In genomic region chr6:90790696-90791095, GRCh38 we compare ENCODE assay signal across 17 cellular contexts.
DNase-seq lines count a peak whose midpoint lies in the region; ATAC-seq and TF ChIP-seq lines count a peak whose summit lies in the region.
"Had no signal": no experiment of that assay in that cellular context is flagged by ENCODE, and none has a peak within 500 bp of the region (broad histone marks: within the 10 kb centered on the region; RNA-seq: fewer than 3 reads in every experiment).

No MANE protein-coding gene starts in this region.

- H3K27ac ChIP-seq in RWPE1 (no peak overlapping the region), stomach (no peak overlapping the region)
- H3K27ac ChIP-seq: heart right ventricle, thoracic aorta had no signal

- TF ChIP-seq POLR2A in stomach (IDR thresholded peaks at IDR 0.05), result no peak

- no peaks in the 10 kb centered on the region for H3K36me3 ChIP-seq in stomach
- H3K36me3 ChIP-seq: heart right ventricle, thoracic aorta had no signal

- TF ChIP-seq CTCF in RWPE1 (conservative IDR thresholded peaks at IDR 0.05; ENCODE audit: low read depth), result no peak
- TF ChIP-seq CTCF in fibroblast of mammary gland (conservative IDR thresholded peaks at IDR 0.05; ENCODE audit: control insufficient read depth, insufficient read depth, low read depth, low read length), result no peak
- TF ChIP-seq CTCF in stomach (IDR thresholded peaks at IDR 0.05), result no peak

- H3K27me3 ChIP-seq in stomach, result no peaks in the 10 kb centered on the region
- H3K27me3 ChIP-seq: heart right ventricle had no signal

- ATAC-seq in activated naive CD4-positive, alpha-beta T cell treated with anti-CD3 and anti-CD28 coated beads, Interleukin-2, amount 50 U/mL, for 72 hours, result no peak
- ATAC-seq: heart right ventricle; K562; left lobe of liver; naive thymus-derived CD4-positive, alpha-beta T cell had no signal

- peak; percentile 54 for DNase-seq in GM04503 (ENCODE audit: low read depth)
- DNase-seq in RWPE1 (ENCODE audit: low spot score), result peak; percentile 4
- peak; percentile 62 for DNase-seq in fibroblast of mammary gland (ENCODE audit: low read depth)
- peak; percentile 65 for DNase-seq in skeletal muscle cell (ENCODE audit: low read depth)
- no peak for DNase-seq in activated naive CD4-positive, alpha-beta T cell treated with anti-CD3 and anti-CD28 coated beads, Interleukin-2, amount 50 U/mL, for 16 hours
- no peak for DNase-seq in stomach
- DNase-seq in activated naive CD4-positive, alpha-beta T cell treated with anti-CD3 and anti-CD28 coated beads, Interleukin-2, amount 50 U/mL, for 72 hours (ENCODE audit: low spot score in 2 of 2), result no peak
- no peak for DNase-seq in activated T-cell treated with anti-CD3 and anti-CD28 coated beads, Interleukin-2, amount 50 U/mL, for 48 hours
- DNase-seq: activated gamma-delta T cell; caudate nucleus; CD4-positive, alpha-beta memory T cell; heart right ventricle; naive thymus-derived CD4-positive, alpha-beta T cell; NCI-H1417 treated with DMSO at 0.1 percent for 48 hours had no signal

- H3K36me3 Mint-ChIP-seq in activated naive CD4-positive, alpha-beta T cell treated with anti-CD3 and anti-CD28 coated beads, Interleukin-2, amount 50 U/mL, for 72 hours, result no peaks in the 10 kb centered on the region
- H3K36me3 Mint-ChIP-seq: CD4-positive, alpha-beta memory T cell; naive thymus-derived CD4-positive, alpha-beta T cell had no signal

- 72 to 90% (median 81%) methylated on average over 2 of the region's 2 CpGs for WGBS in stomach, 5 donors

- no peaks in the 10 kb centered on the region for H3K9me3 Mint-ChIP-seq in activated naive CD4-positive, alpha-beta T cell treated with anti-CD3 and anti-CD28 coated beads, Interleukin-2, amount 50 U/mL, for 72 hours
- H3K9me3 Mint-ChIP-seq: CD4-positive, alpha-beta memory T cell; naive thymus-derived CD4-positive, alpha-beta T cell had no signal

- H3K9me3 ChIP-seq in stomach, result no peaks in the 10 kb centered on the region
- H3K9me3 ChIP-seq: heart right ventricle, thoracic aorta had no signal

- H3K4me1 ChIP-seq in stomach, result peaks cover 0 to 5% (median 0%) of the 10 kb centered on the region in 4 donors
- H3K4me1 ChIP-seq: heart right ventricle had no signal

- no peak overlapping the region for H3K4me3 ChIP-seq in fibroblast of mammary gland (ENCODE audit: control insufficient read depth, low read depth, low read length)
- H3K4me3 ChIP-seq in skeletal muscle cell (ENCODE audit: low read depth, low read length), result no peak overlapping the region
- no peak overlapping the region for H3K4me3 ChIP-seq in stomach
- H3K4me3 ChIP-seq: heart right ventricle, K562, thoracic aorta had no signal

- TF ChIP-seq EP300 in stomach (IDR thresholded peaks at IDR 0.05), result no peak

- CTCF ChIA-PET in RWPE1 (lab: Yijun Ruan, JAX), result no interaction called here

- POLR2A ChIA-PET in RWPE1 (lab: Yijun Ruan, JAX; ENCODE audit: low non-redundant PET), result no interaction called here

- no peak overlapping the region for H3K27ac Mint-ChIP-seq in activated naive CD4-positive, alpha-beta T cell treated with anti-CD3 and anti-CD28 coated beads, Interleukin-2, amount 50 U/mL, for 72 hours
- H3K27ac Mint-ChIP-seq: CD4-positive, alpha-beta memory T cell; naive thymus-derived CD4-positive, alpha-beta T cell had no signal

- intact Hi-C loops in stomach (cut with DNase I; ENCODE audit: low total_unique reads), result no loop called here

Comparison
In these comparisons a context has a peak if more than half of its experiments do, and no peak if none do; other contexts are left out.
1. DNase-seq: peak in GM04503 (single experiment), RWPE1 (single experiment), fibroblast of mammary gland (single experiment) and skeletal muscle cell (single experiment); none in activated naive CD4-positive, alpha-beta T cell treated with anti-CD3 and anti-CD28 coated beads, Interleukin-2, amount 50 U/mL, for 16 hours (single experiment), stomach (single experiment), activated naive CD4-positive, alpha-beta T cell treated with anti-CD3 and anti-CD28 coated beads, Interleukin-2, amount 50 U/mL, for 72 hours (0 of 2) and activated T-cell treated with anti-CD3 and anti-CD28 coated beads, Interleukin-2, amount 50 U/mL, for 48 hours (0 of 2).